In the genomic region with DNA sequence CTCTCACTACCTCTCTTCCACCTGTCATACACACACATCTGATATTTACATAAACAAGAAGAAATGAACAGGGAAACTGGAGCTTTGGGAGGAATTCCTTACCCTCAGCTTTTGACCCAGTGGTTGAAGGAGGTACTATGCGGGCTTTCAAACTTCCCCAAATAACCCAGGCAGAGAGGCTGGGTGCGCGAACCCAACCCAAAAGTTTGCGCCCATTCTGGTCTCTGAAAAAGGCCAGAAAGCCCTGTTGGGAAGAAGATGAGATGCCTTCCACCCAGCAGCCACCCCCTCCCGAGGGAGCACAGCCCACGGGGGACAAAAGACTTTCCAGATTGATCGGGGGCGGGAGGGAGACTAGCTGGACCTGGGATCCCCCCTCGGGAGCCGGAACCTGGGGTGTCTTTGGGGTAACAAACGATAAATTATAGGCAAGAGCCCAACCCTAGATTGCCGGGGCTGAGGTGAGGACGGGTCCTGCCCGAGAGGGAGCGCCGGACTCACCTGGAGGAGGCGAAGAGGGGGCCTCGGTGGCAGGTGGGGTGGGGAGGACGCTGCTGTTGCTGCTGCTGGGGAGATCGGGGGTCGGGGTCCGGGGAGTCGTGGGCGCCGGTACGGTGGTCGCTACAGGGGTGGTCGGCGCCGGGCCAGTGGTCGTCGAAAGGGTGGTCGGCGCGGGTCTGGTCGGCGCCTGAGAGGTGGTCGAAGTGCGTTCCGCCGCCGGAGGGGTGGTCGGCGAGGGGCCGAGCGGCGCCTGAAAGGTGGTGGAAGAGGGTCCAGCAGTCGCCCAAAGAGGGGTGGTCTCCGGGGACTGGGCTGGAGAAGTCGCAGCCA, we compare ENCODE assay signal across 1 cellular context.
TF ChIP-seq lines count a peak whose summit lies in the region.

No MANE protein-coding gene starts in this region.

TF ChIP-seq in HepG2, 621 proteins besides CTCF, POLR2A, EP300 and RAD21 (continued from another document):
- TF ChIP-seq, protein P1, sequence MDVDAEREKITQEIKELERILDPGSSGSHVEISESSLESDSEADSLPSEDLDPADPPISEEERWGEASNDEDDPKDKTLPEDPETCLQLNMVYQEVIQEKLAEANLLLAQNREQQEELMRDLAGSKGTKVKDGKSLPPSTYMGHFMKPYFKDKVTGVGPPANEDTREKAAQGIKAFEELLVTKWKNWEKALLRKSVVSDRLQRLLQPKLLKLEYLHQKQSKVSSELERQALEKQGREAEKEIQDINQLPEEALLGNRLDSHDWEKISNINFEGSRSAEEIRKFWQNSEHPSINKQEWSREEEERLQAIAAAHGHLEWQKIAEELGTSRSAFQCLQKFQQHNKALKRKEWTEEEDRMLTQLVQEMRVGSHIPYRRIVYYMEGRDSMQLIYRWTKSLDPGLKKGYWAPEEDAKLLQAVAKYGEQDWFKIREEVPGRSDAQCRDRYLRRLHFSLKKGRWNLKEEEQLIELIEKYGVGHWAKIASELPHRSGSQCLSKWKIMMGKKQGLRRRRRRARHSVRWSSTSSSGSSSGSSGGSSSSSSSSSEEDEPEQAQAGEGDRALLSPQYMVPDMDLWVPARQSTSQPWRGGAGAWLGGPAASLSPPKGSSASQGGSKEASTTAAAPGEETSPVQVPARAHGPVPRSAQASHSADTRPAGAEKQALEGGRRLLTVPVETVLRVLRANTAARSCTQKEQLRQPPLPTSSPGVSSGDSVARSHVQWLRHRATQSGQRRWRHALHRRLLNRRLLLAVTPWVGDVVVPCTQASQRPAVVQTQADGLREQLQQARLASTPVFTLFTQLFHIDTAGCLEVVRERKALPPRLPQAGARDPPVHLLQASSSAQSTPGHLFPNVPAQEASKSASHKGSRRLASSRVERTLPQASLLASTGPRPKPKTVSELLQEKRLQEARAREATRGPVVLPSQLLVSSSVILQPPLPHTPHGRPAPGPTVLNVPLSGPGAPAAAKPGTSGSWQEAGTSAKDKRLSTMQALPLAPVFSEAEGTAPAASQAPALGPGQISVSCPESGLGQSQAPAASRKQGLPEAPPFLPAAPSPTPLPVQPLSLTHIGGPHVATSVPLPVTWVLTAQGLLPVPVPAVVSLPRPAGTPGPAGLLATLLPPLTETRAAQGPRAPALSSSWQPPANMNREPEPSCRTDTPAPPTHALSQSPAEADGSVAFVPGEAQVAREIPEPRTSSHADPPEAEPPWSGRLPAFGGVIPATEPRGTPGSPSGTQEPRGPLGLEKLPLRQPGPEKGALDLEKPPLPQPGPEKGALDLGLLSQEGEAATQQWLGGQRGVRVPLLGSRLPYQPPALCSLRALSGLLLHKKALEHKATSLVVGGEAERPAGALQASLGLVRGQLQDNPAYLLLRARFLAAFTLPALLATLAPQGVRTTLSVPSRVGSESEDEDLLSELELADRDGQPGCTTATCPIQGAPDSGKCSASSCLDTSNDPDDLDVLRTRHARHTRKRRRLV (CRISPR knock-in tag; IDR thresholded peaks at IDR 0.05): peak; percentile 41; the same call in 1 of the 2 replicates
- no peak for TF ChIP-seq ZNF296 (CRISPR knock-in tag; conservative IDR thresholded peaks at IDR 0.05)
- TF ChIP-seq ZNF816 (CRISPR knock-in tag; IDR thresholded peaks at IDR 0.05; ENCODE audit: borderline replicate concordance): no peak
- TF ChIP-seq ZNF263 (CRISPR knock-in tag; IDR thresholded peaks at IDR 0.05): 0 out of 2 replicates have a peak, but pooled peaks have one; percentile 13
- peak; percentile 1; the same call in 1 of the 2 replicates for TF ChIP-seq ZNF777 (CRISPR knock-in tag; IDR thresholded peaks at IDR 0.05)
